ENCODE assay signal across 1 cellular context in the genomic region with DNA sequence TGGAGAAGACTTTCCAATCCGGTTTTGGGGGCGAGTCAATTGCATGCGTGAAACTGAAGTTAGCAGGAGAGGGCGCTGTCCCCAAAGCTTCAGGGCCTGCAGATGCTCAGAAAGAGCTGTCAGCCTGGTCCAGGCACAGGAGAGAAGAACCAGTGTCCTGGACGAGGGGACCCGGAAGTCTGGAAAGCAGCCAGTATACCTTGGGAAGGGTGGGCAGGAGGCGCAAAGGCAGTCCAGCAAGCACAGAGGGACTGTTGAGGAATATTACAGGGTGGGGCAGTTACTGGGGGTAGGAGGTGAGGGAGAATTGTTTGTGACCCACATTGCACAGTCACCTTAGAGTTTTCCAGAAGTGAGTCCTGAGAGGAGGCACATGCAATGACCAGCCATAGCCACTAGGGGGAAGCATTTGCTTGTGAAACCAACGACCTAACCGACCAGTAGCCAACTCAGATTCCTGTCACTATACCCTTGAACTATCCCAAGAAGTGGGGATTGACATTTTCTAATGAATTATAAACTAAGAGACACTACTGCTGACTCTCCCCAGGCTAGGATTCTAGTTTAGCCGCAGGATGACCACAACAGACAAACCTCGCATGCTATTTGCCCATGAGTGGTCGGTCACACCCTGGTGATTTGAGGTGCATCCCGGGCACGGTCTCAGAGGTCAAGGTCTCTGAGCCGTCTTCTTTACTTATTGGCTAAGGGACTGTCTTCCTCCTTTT.
TF ChIP-seq lines count a peak whose summit lies in the region.

No MANE protein-coding gene starts in this region.

TF ChIP-seq in HepG2, 621 proteins besides CTCF, POLR2A, EP300 and RAD21 (continued from another document and continues in another):
- no peak for TF ChIP-seq RBM39 (IDR thresholded peaks at IDR 0.05; ENCODE audit: low read depth, low read length, poor library complexity, severe bottlenecking)
- TF ChIP-seq, protein P1, sequence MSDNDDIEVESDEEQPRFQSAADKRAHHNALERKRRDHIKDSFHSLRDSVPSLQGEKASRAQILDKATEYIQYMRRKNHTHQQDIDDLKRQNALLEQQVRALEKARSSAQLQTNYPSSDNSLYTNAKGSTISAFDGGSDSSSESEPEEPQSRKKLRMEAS (IDR thresholded peaks at IDR 0.05) = peak; percentile 31; the same call in 1 of the 2 replicates
- TF ChIP-seq ZNF317 (CRISPR knock-in tag; IDR thresholded peaks at IDR 0.05) = no peak
- TF ChIP-seq ZNF441 (CRISPR knock-in tag; IDR thresholded peaks at IDR 0.05; ENCODE audit: borderline replicate concordance) = no peak
- peak; percentile 37; the same call in 1 of the 2 replicates for TF ChIP-seq NFE2L2 (IDR thresholded peaks at IDR 0.05; ENCODE audit: low read length)
- TF ChIP-seq JDP2 (CRISPR knock-in tag; IDR thresholded peaks at IDR 0.05; ENCODE audit: borderline replicate concordance) = no peak
- TF ChIP-seq, protein P2, sequence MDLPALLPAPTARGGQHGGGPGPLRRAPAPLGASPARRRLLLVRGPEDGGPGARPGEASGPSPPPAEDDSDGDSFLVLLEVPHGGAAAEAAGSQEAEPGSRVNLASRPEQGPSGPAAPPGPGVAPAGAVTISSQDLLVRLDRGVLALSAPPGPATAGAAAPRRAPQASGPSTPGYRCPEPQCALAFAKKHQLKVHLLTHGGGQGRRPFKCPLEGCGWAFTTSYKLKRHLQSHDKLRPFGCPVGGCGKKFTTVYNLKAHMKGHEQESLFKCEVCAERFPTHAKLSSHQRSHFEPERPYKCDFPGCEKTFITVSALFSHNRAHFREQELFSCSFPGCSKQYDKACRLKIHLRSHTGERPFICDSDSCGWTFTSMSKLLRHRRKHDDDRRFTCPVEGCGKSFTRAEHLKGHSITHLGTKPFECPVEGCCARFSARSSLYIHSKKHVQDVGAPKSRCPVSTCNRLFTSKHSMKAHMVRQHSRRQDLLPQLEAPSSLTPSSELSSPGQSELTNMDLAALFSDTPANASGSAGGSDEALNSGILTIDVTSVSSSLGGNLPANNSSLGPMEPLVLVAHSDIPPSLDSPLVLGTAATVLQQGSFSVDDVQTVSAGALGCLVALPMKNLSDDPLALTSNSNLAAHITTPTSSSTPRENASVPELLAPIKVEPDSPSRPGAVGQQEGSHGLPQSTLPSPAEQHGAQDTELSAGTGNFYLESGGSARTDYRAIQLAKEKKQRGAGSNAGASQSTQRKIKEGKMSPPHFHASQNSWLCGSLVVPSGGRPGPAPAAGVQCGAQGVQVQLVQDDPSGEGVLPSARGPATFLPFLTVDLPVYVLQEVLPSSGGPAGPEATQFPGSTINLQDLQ (CRISPR knock-in tag; IDR thresholded peaks at IDR 0.05) = no peak
- TF ChIP-seq ZMYM3 (CRISPR knock-in tag; IDR thresholded peaks at IDR 0.05) = no peak
- peak; percentile 43; the same call in 1 of the 2 replicates for TF ChIP-seq CEBPG (CRISPR knock-in tag; IDR thresholded peaks at IDR 0.05)
- TF ChIP-seq, protein P3, sequence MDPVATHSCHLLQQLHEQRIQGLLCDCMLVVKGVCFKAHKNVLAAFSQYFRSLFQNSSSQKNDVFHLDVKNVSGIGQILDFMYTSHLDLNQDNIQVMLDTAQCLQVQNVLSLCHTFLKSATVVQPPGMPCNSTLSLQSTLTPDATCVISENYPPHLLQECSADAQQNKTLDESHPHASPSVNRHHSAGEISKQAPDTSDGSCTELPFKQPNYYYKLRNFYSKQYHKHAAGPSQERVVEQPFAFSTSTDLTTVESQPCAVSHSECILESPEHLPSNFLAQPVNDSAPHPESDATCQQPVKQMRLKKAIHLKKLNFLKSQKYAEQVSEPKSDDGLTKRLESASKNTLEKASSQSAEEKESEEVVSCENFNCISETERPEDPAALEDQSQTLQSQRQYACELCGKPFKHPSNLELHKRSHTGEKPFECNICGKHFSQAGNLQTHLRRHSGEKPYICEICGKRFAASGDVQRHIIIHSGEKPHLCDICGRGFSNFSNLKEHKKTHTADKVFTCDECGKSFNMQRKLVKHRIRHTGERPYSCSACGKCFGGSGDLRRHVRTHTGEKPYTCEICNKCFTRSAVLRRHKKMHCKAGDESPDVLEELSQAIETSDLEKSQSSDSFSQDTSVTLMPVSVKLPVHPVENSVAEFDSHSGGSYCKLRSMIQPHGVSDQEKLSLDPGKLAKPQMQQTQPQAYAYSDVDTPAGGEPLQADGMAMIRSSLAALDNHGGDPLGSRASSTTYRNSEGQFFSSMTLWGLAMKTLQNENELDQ (CRISPR knock-in tag; IDR thresholded peaks at IDR 0.05; ENCODE audit: borderline replicate concordance) = no peak
- no peak for TF ChIP-seq ZNF326 (CRISPR knock-in tag; IDR thresholded peaks at IDR 0.05; ENCODE audit: borderline replicate concordance)
- TF ChIP-seq, protein P4, sequence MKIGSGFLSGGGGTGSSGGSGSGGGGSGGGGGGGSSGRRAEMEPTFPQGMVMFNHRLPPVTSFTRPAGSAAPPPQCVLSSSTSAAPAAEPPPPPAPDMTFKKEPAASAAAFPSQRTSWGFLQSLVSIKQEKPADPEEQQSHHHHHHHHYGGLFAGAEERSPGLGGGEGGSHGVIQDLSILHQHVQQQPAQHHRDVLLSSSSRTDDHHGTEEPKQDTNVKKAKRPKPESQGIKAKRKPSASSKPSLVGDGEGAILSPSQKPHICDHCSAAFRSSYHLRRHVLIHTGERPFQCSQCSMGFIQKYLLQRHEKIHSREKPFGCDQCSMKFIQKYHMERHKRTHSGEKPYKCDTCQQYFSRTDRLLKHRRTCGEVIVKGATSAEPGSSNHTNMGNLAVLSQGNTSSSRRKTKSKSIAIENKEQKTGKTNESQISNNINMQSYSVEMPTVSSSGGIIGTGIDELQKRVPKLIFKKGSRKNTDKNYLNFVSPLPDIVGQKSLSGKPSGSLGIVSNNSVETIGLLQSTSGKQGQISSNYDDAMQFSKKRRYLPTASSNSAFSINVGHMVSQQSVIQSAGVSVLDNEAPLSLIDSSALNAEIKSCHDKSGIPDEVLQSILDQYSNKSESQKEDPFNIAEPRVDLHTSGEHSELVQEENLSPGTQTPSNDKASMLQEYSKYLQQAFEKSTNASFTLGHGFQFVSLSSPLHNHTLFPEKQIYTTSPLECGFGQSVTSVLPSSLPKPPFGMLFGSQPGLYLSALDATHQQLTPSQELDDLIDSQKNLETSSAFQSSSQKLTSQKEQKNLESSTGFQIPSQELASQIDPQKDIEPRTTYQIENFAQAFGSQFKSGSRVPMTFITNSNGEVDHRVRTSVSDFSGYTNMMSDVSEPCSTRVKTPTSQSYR (CRISPR knock-in tag; IDR thresholded peaks at IDR 0.05; ENCODE audit: borderline replicate concordance) = no peak
- no peak for TF ChIP-seq PHB2 (IDR thresholded peaks at IDR 0.05; ENCODE audit: partially characterized antibody)
- TF ChIP-seq GABPB1 (CRISPR knock-in tag; IDR thresholded peaks at IDR 0.05) = peak; percentile 47
- TF ChIP-seq, protein P5, sequence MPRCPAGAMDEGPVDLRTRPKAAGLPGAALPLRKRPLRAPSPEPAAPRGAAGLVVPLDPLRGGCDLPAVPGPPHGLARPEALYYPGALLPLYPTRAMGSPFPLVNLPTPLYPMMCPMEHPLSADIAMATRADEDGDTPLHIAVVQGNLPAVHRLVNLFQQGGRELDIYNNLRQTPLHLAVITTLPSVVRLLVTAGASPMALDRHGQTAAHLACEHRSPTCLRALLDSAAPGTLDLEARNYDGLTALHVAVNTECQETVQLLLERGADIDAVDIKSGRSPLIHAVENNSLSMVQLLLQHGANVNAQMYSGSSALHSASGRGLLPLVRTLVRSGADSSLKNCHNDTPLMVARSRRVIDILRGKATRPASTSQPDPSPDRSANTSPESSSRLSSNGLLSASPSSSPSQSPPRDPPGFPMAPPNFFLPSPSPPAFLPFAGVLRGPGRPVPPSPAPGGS (CRISPR knock-in tag; IDR thresholded peaks at IDR 0.05) = no peak
- TF ChIP-seq ZNF331 (CRISPR knock-in tag; IDR thresholded peaks at IDR 0.05) = 0 out of 2 replicates have a peak, but pooled peaks have one; percentile 43
- TF ChIP-seq REPIN1 (CRISPR knock-in tag; IDR thresholded peaks at IDR 0.05; ENCODE audit: borderline replicate concordance, low read depth) = no peak
- no peak for TF ChIP-seq ZNF484 (CRISPR knock-in tag; IDR thresholded peaks at IDR 0.05; ENCODE audit: borderline replicate concordance, low read depth)
- no peak for TF ChIP-seq ZNF180 (CRISPR knock-in tag; IDR thresholded peaks at IDR 0.05; ENCODE audit: borderline replicate concordance, low read depth)
- no peak for TF ChIP-seq ZKSCAN8 (CRISPR knock-in tag; IDR thresholded peaks at IDR 0.05; ENCODE audit: borderline replicate concordance)
- no peak for TF ChIP-seq IKZF1 (IDR thresholded peaks at IDR 0.05)
- TF ChIP-seq, protein P6, sequence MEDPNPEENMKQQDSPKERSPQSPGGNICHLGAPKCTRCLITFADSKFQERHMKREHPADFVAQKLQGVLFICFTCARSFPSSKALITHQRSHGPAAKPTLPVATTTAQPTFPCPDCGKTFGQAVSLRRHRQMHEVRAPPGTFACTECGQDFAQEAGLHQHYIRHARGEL (CRISPR knock-in tag; IDR thresholded peaks at IDR 0.05) = no peak
- no peak for TF ChIP-seq MTA3 (CRISPR knock-in tag; IDR thresholded peaks at IDR 0.05)
- TF ChIP-seq CENPX (CRISPR knock-in tag; IDR thresholded peaks at IDR 0.05) = no peak
- no peak for TF ChIP-seq ZSCAN30 (CRISPR knock-in tag; IDR thresholded peaks at IDR 0.05)
- no peak for TF ChIP-seq MTF1 (CRISPR knock-in tag; IDR thresholded peaks at IDR 0.05)
- TF ChIP-seq KAT8 (CRISPR knock-in tag; IDR thresholded peaks at IDR 0.05) = 0 out of 2 replicates have a peak, but pooled peaks have one; percentile 13
- TF ChIP-seq ZNF614 (CRISPR knock-in tag; IDR thresholded peaks at IDR 0.05; ENCODE audit: borderline replicate concordance) = no peak
- TF ChIP-seq POLR2AphosphoS2 (IDR thresholded peaks at IDR 0.05; ENCODE audit: low read depth, low read length) = no peak
- TF ChIP-seq TBP (CRISPR knock-in tag; IDR thresholded peaks at IDR 0.05) = no peak
- TF ChIP-seq, protein P7, sequence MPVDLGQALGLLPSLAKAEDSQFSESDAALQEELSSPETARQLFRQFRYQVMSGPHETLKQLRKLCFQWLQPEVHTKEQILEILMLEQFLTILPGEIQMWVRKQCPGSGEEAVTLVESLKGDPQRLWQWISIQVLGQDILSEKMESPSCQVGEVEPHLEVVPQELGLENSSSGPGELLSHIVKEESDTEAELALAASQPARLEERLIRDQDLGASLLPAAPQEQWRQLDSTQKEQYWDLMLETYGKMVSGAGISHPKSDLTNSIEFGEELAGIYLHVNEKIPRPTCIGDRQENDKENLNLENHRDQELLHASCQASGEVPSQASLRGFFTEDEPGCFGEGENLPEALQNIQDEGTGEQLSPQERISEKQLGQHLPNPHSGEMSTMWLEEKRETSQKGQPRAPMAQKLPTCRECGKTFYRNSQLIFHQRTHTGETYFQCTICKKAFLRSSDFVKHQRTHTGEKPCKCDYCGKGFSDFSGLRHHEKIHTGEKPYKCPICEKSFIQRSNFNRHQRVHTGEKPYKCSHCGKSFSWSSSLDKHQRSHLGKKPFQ (CRISPR knock-in tag; IDR thresholded peaks at IDR 0.05; ENCODE audit: insufficient replicate concordance) = no peak
- TF ChIP-seq, protein P8, sequence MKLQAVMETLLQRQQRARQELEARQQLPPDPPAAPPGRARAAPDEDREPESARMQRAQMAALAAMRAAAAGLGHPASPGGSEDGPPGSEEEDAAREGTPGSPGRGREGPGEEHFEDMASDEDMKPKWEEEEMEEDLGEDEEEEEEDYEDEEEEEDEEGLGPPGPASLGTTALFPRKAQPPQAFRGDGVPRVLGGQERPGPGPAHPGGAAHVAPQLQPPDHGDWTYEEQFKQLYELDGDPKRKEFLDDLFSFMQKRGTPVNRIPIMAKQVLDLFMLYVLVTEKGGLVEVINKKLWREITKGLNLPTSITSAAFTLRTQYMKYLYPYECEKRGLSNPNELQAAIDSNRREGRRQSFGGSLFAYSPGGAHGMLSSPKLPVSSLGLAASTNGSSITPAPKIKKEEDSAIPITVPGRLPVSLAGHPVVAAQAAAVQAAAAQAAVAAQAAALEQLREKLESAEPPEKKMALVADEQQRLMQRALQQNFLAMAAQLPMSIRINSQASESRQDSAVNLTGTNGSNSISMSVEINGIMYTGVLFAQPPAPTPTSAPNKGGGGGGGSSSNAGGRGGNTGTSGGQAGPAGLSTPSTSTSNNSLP (IDR thresholded peaks at IDR 0.05; ENCODE audit: low read depth, low read length) = peak; percentile 8; the same call in 1 of the 2 replicates
- TF ChIP-seq FOXO1 (CRISPR knock-in tag; IDR thresholded peaks at IDR 0.05) = no peak
- no peak for TF ChIP-seq KMT2A (CRISPR knock-in tag; IDR thresholded peaks at IDR 0.05)
- TF ChIP-seq ZNF350 (CRISPR knock-in tag; IDR thresholded peaks at IDR 0.05; ENCODE audit: borderline replicate concordance, low read depth) = peak; percentile 44; the same call in 1 of the 2 replicates
- TF ChIP-seq, protein P9, sequence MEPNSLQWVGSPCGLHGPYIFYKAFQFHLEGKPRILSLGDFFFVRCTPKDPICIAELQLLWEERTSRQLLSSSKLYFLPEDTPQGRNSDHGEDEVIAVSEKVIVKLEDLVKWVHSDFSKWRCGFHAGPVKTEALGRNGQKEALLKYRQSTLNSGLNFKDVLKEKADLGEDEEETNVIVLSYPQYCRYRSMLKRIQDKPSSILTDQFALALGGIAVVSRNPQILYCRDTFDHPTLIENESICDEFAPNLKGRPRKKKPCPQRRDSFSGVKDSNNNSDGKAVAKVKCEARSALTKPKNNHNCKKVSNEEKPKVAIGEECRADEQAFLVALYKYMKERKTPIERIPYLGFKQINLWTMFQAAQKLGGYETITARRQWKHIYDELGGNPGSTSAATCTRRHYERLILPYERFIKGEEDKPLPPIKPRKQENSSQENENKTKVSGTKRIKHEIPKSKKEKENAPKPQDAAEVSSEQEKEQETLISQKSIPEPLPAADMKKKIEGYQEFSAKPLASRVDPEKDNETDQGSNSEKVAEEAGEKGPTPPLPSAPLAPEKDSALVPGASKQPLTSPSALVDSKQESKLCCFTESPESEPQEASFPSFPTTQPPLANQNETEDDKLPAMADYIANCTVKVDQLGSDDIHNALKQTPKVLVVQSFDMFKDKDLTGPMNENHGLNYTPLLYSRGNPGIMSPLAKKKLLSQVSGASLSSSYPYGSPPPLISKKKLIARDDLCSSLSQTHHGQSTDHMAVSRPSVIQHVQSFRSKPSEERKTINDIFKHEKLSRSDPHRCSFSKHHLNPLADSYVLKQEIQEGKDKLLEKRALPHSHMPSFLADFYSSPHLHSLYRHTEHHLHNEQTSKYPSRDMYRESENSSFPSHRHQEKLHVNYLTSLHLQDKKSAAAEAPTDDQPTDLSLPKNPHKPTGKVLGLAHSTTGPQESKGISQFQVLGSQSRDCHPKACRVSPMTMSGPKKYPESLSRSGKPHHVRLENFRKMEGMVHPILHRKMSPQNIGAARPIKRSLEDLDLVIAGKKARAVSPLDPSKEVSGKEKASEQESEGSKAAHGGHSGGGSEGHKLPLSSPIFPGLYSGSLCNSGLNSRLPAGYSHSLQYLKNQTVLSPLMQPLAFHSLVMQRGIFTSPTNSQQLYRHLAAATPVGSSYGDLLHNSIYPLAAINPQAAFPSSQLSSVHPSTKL (CRISPR knock-in tag; IDR thresholded peaks at IDR 0.05) = peak; percentile 19; the same call in 1 of the 2 replicates
- TF ChIP-seq, protein P10, sequence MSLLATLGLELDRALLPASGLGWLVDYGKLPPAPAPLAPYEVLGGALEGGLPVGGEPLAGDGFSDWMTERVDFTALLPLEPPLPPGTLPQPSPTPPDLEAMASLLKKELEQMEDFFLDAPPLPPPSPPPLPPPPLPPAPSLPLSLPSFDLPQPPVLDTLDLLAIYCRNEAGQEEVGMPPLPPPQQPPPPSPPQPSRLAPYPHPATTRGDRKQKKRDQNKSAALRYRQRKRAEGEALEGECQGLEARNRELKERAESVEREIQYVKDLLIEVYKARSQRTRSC (CRISPR knock-in tag; IDR thresholded peaks at IDR 0.05; ENCODE audit: low read depth) = no peak
- 0 out of 2 replicates have a peak, but pooled peaks have one; percentile 39 for TF ChIP-seq ZNF543 (CRISPR knock-in tag; IDR thresholded peaks at IDR 0.05)
- TF ChIP-seq PITX1 (CRISPR knock-in tag; IDR thresholded peaks at IDR 0.05) = no peak
- TF ChIP-seq ZNF549 (CRISPR knock-in tag; IDR thresholded peaks at IDR 0.05) = no peak
- no peak for TF ChIP-seq ZNF558 (CRISPR knock-in tag; IDR thresholded peaks at IDR 0.05; ENCODE audit: borderline replicate concordance)
- TF ChIP-seq ZNF556 (CRISPR knock-in tag; IDR thresholded peaks at IDR 0.05; ENCODE audit: borderline replicate concordance) = peak; percentile 73; the same call in 1 of the 2 replicates
